ENCODE assay signal across 9 cellular contexts in genomic region chr1:219120625-219121544, GRCh38. TPM values are rescaled to one million over a fixed set of nuclear protein-coding genes. Genes with fewer than 3 reads are reported as not detected.
DNase-seq lines count a peak whose midpoint lies in the region; FAIRE-seq and TF ChIP-seq lines count a peak whose summit lies in the region.
"Had no signal": no experiment of that assay in that cellular context is flagged by ENCODE, and none has a peak within 500 bp of the region (broad histone marks: within the 10 kb centered on the region; RNA-seq: fewer than 3 reads in every experiment).

No MANE protein-coding gene starts in this region.

- no peak for TF ChIP-seq RAD21 in H1 (IDR thresholded peaks at IDR 0.05 in 1 of 2, conservative IDR thresholded peaks at IDR 0.05 in 1 of 2; ENCODE audit: low read depth in 2 of 2, low read length in 2 of 2)

- H3K36me3 Mint-ChIP-seq in activated naive CD4-positive, alpha-beta T cell treated with anti-CD3 and anti-CD28 coated beads for 36 hours (ENCODE audit: low read depth): no peaks in the 10 kb centered on the region

- H3K27ac ChIP-seq in H1 (ENCODE audit: low read depth, low read length): no peak overlapping the region
- H3K27ac ChIP-seq in neutrophil: peak overlapping the region; percentile 57

- no peaks in the 10 kb centered on the region for H3K79me2 ChIP-seq in H1 (ENCODE audit: control insufficient read depth in 1 of 2, insufficient read depth in 2 of 2, low read length in 2 of 2)

- WGBS in H1 (ENCODE audit: extremely low coverage in 1 of 2, insufficient coverage in 1 of 2, insufficient read length in 1 of 2, insufficient replicate concordance in 2 of 2, low coverage in 1 of 2, low lambda C conversion rate in 2 of 2, missing lambda C conversion rate in 1 of 2), 2 experiments: 84% methylated on average over 6 of the region's 6 CpGs; no CpG with 5 or more reads in 1 of the 2 experiments

- H3K18ac ChIP-seq in H1 (ENCODE audit: extremely low read depth, low read length): no peak overlapping the region

- no peak overlapping the region for H3K9ac ChIP-seq in H1 (replicated peaks in 1 of 4; ENCODE audit: extremely low read depth in 1 of 4, low read depth in 3 of 4, low read length in 3 of 4)

- H3K4me1 ChIP-seq in BE2C: no peaks in the 10 kb centered on the region
- H3K4me1 ChIP-seq in H1 (replicated peaks in 1 of 4; ENCODE audit: control insufficient read depth in 3 of 4, insufficient read depth in 4 of 4, low read length in 3 of 4): no peaks in the 10 kb centered on the region
- peaks cover 12 to 23% of the 10 kb centered on the region in 2 experiments for H3K4me1 ChIP-seq in neutrophil (ENCODE audit: control insufficient read depth in 1 of 2, insufficient read depth in 1 of 2, low read depth in 1 of 2, low read length in 1 of 2)

- no peaks in the 10 kb centered on the region for H3K79me1 ChIP-seq in H1 (ENCODE audit: low read depth, low read length)

- H3K27me3 ChIP-seq in BE2C: no peaks in the 10 kb centered on the region
- no peaks in the 10 kb centered on the region for H3K27me3 ChIP-seq in H1 (replicated peaks in 1 of 4; ENCODE audit: control insufficient read depth in 3 of 4, extremely low read depth in 1 of 4, insufficient read depth in 3 of 4, low read length in 3 of 4)
- no peaks in the 10 kb centered on the region for H3K27me3 ChIP-seq in neutrophil

- no peaks in the 10 kb centered on the region for H3K9me3 Mint-ChIP-seq in activated naive CD4-positive, alpha-beta T cell treated with anti-CD3 and anti-CD28 coated beads for 36 hours

- H2AFZ ChIP-seq in H1 (ENCODE audit: low read length): no peak overlapping the region

- POLR2A ChIA-PET in H1 (lab: Charles Lee; ENCODE audit: partially characterized antibody): no interaction called here

- no peaks in the 10 kb centered on the region for H4K20me1 ChIP-seq in H1 (replicated peaks in 1 of 2; ENCODE audit: control insufficient read depth in 1 of 2, insufficient read depth in 2 of 2, low read length in 2 of 2)

- intact Hi-C loops in activated naive CD4-positive, alpha-beta T cell treated with anti-CD3 and anti-CD28 coated beads for 36 hours (cut with micrococcal nuclease): no loop called here

- no peak overlapping the region for H4K8ac ChIP-seq in H1 (ENCODE audit: extremely low read depth, insufficient read depth, low read length)

- no peak overlapping the region for H3K4me2 ChIP-seq in H1 (ENCODE audit: insufficient read depth in 1 of 2, low read depth in 2 of 2, low read length in 2 of 2)

- H2BK15ac ChIP-seq in H1 (ENCODE audit: low read length): no peak overlapping the region

- no peak overlapping the region for H4K5ac ChIP-seq in H1 (ENCODE audit: insufficient read length, low read depth, low read length)

- TF ChIP-seq EP300 in H1 (IDR thresholded peaks at IDR 0.05; ENCODE audit: borderline replicate concordance in 1 of 2, low read depth in 2 of 2, low read length in 2 of 2): no peak

- TF ChIP-seq POLR2A in H1 (IDR thresholded peaks at IDR 0.05; ENCODE audit: control extremely low read depth in 1 of 2, low read depth in 2 of 2, low read length in 2 of 2) (no peak), H54 (IDR thresholded peaks at IDR 0.05; ENCODE audit: low read depth, low read length) (no peak)

- no peak overlapping the region for H4K91ac ChIP-seq in H1 (replicated peaks; ENCODE audit: insufficient read length, low read length)

- peak; percentile 30 for DNase-seq in BE2C
- DNase-seq in NCI-H82 treated with DMSO at 0.1 percent for 48 hours (lab: John Stamatoyannopoulos, UW; ENCODE audit: unreplicated experiment): peak; percentile 41
- DNase-seq in H1 (ENCODE audit: low read depth in 1 of 2, low spot score in 2 of 2): no peak
- no peak for DNase-seq in activated CD4-positive, alpha-beta T cell treated with anti-CD3 and anti-CD28 coated beads, Interleukin-2, amount 50 U/mL, for 4 hours
- no peak for DNase-seq in H54 (ENCODE audit: insufficient read length, low spot score)
- no peak for DNase-seq in activated naive CD4-positive, alpha-beta T cell treated with anti-CD3 and anti-CD28 coated beads for 36 hours
- DNase-seq in midbrain (lab: John Stamatoyannopoulos, UW): no peak
- DNase-seq: activated naive CD4-positive, alpha-beta T cell had no signal

- no peak overlapping the region for H3K4me3 Mint-ChIP-seq in activated naive CD4-positive, alpha-beta T cell treated with anti-CD3 and anti-CD28 coated beads for 36 hours

- no peak overlapping the region for H2AK5ac ChIP-seq in H1 (ENCODE audit: low read depth, low read length)

- H3K4me1 Mint-ChIP-seq in activated naive CD4-positive, alpha-beta T cell treated with anti-CD3 and anti-CD28 coated beads for 36 hours (ENCODE audit: low read depth): no peaks in the 10 kb centered on the region

- H3K27ac Mint-ChIP-seq in activated naive CD4-positive, alpha-beta T cell treated with anti-CD3 and anti-CD28 coated beads for 36 hours: no peak overlapping the region

- H3K36me3 ChIP-seq in BE2C (no peaks in the 10 kb centered on the region), H1 (ENCODE audit: control insufficient read depth in 2 of 4, insufficient read depth in 4 of 4, low read length in 3 of 4) (no peaks in the 10 kb centered on the region), neutrophil (no peaks in the 10 kb centered on the region)

- no peak overlapping the region for H3K56ac ChIP-seq in H1 (replicated peaks; ENCODE audit: insufficient read length, low read depth, low read length)

- H3K23ac ChIP-seq in H1 (ENCODE audit: insufficient read length): no peak overlapping the region

- H3K14ac ChIP-seq in H1 (ENCODE audit: insufficient read length): no peak overlapping the region

- TF ChIP-seq CTCF in BE2C (IDR thresholded peaks at IDR 0.05; ENCODE audit: low read depth, low read length) (no peak), H1 (IDR thresholded peaks at IDR 0.05; ENCODE audit: control extremely low read depth in 1 of 3, insufficient read depth in 1 of 3, low read depth in 1 of 3, low read length in 3 of 3) (no peak), neutrophil (IDR thresholded peaks at IDR 0.05) (no peak)

- H3K9me3 ChIP-seq in BE2C: no peaks in the 10 kb centered on the region
- no peaks in the 10 kb centered on the region for H3K9me3 ChIP-seq in H1 (ENCODE audit: insufficient read depth in 2 of 2, low read depth in 1 of 2, low read length in 1 of 2)
- H3K9me3 ChIP-seq in neutrophil: no peaks in the 10 kb centered on the region

- CTCF ChIA-PET in H1 (lab: Charles Lee; ENCODE audit: partially characterized antibody): no interaction called here
- CTCF ChIA-PET in activated naive CD4-positive, alpha-beta T cell treated with anti-CD3 and anti-CD28 coated beads for 36 hours (lab: Charles Lee): no interaction called here

- no peak overlapping the region for H2BK5ac ChIP-seq in H1 (ENCODE audit: low read depth, low read length)

- H3K4me3 ChIP-seq in BE2C (ENCODE audit: low read depth, low read length) (no peak overlapping the region), H1 (ENCODE audit: extremely low read depth in 1 of 4, insufficient read depth in 2 of 4, low read depth in 3 of 4, low read length in 4 of 4) (no peak overlapping the region), neutrophil (ENCODE audit: low read depth in 1 of 2, low read length in 1 of 2) (no peak overlapping the region)

- FAIRE-seq in H1 (lab: Jason Lieb, UNC) (no peak), H54 (lab: Jason Lieb, UNC) (no peak)

- H3K4ac ChIP-seq in H1 (replicated peaks; ENCODE audit: insufficient read length, low read depth, low read length): no peak overlapping the region

- H3K27me3 Mint-ChIP-seq in activated naive CD4-positive, alpha-beta T cell treated with anti-CD3 and anti-CD28 coated beads for 36 hours (ENCODE audit: low read depth): no peaks in the 10 kb centered on the region

- H2BK20ac ChIP-seq in H1 (ENCODE audit: low read length): no peak overlapping the region

- H2BK12ac ChIP-seq in H1 (ENCODE audit: low read depth, low read length): no peak overlapping the region

- no peak overlapping the region for H2BK120ac ChIP-seq in H1 (replicated peaks; ENCODE audit: low read depth, low read length)

- H3K23me2 ChIP-seq in H1 (ENCODE audit: low read depth, low read length): no peaks in the 10 kb centered on the region

TF ChIP-seq in H1, 55 proteins besides CTCF, POLR2A, EP300 and RAD21:
- TF ChIP-seq MAFK (IDR thresholded peaks at IDR 0.05; ENCODE audit: low read depth, low read length) (peak; percentile 16; the same call in 1 of the 2 replicates), CBX5 (IDR thresholded peaks at IDR 0.05; ENCODE audit: low read depth, low read length) (no peak), JUND (IDR thresholded peaks at IDR 0.05; ENCODE audit: low read length) (no peak), NANOG (IDR thresholded peaks at IDR 0.05; ENCODE audit: insufficient read depth, low read depth, low read length, poor library complexity, severe bottlenecking) (no peak), BACH1 (IDR thresholded peaks at IDR 0.05; ENCODE audit: low read length) (peak; percentile 58; the same call in 1 of the 2 replicates)

RNA-seq across cellular contexts. Expression of gene LYPLAL1, which starts 52.8 kb away (rescaled TPM):
- 21.6 TPM for polyA plus RNA-seq in BE2C (2012; ENCODE audit: insufficient read depth, insufficient read length, low read depth)
- 22.0 and 23.8 TPM in 2 replicates for total RNA-seq in H1 (2021; fragmentation: NEBNext Ultra II Directional; extraction: Animal tissue kit (Norgen Biotek cat#: 25700))
- polyA plus RNA-seq in H1 (2011; rRNA removed): 4.2 and 6.3 TPM in 2 replicates
- polyA plus RNA-seq in H1 (2011; cell fraction: cytosol; rRNA removed): 8.1 TPM
- 3.8 TPM for polyA plus RNA-seq in H1 (2011; cell fraction: nucleus; rRNA removed)
- 4.5 to 17.0 TPM (median 7.7 TPM) in 4 replicates for polyA plus RNA-seq in H1 (2012, experiment 1 of 2)
- polyA plus RNA-seq in H1 (2012, experiment 2 of 2): 3.7 TPM
- polyA plus RNA-seq in H1 (2013, experiment 1 of 2): 13.3 TPM
- 12.3 TPM for polyA plus RNA-seq in H1 (2013, experiment 2 of 2)
- polyA minus RNA-seq in H1 (2011; rRNA and poly(A)+ RNA removed): 4.0 and 8.3 TPM in 2 replicates
- polyA minus RNA-seq in H1 (2011; cell fraction: cytosol; rRNA and poly(A)+ RNA removed): 4.4 TPM
- polyA minus RNA-seq in H1 (2011; cell fraction: nucleus; rRNA and poly(A)+ RNA removed): 26.0 TPM
- 10 to 100 TPM; 19.9 to 21.8 TPM for total RNA-seq in activated naive CD4-positive, alpha-beta T cell treated with anti-CD3 and anti-CD28 coated beads for 36 hours

Comparison
In these comparisons a context has a peak if more than half of its experiments do, and no peak if none do; other contexts are left out.
1. DNase-seq: peak in BE2C (single experiment) and NCI-H82 treated with DMSO at 0.1 percent for 48 hours (single experiment); none in H1 (0 of 2), activated CD4-positive, alpha-beta T cell treated with anti-CD3 and anti-CD28 coated beads, Interleukin-2, amount 50 U/mL, for 4 hours (0 of 2), H54 (single experiment), activated naive CD4-positive, alpha-beta T cell treated with anti-CD3 and anti-CD28 coated beads for 36 hours (single experiment) and midbrain (single experiment).